In the genomic region with DNA sequence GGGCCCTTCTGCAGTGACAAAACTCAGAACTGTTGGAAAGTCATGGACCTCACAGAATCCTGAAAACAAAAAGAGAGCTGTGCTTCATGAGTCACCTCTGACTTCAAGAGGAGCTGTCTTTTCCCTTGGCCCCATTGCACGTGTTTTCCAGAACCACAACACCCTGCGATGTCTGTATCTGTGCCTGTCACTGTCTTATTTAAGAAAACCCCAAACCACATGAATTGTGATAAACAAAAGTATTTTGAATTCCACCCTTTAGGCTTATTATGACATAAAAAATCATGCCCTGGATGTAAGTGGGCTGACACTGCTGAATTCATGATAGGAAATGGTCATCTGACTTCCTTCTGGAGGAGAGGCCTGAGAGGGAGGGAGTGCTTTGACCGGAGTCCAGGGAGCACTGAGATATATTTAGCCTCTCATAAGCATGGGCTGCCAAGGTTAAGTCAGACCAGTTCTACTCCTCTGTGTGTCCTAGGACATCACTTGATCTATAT, we compare ENCODE assay signal across 9 cellular contexts.
DNase-seq lines count a peak whose midpoint lies in the region; ATAC-seq and TF ChIP-seq lines count a peak whose summit lies in the region.
"Had no signal": no experiment of that assay in that cellular context is flagged by ENCODE, and none has a peak within 500 bp of the region (broad histone marks: within the 10 kb centered on the region; RNA-seq: fewer than 3 reads in every experiment).

No MANE protein-coding gene starts in this region.

- peaks cover 5% of the 10 kb centered on the region for H3K9me3 Mint-ChIP-seq in activated naive CD4-positive, alpha-beta T cell treated with anti-CD3 and anti-CD28 coated beads, Interleukin-2, amount 50 U/mL, for 24 hours
- H3K9me3 Mint-ChIP-seq in stimulated activated naive CD8-positive, alpha-beta T cell treated with anti-CD3 and anti-CD28 coated beads, Interleukin-15, Interleukin-2, amounts not matched to agents 100 ng/mL and 50 ng/mL, for 24 hours: peaks cover 7% of the 10 kb centered on the region

- peak overlapping the region in 1 of 3 donors; percentile 43 for H3K27ac ChIP-seq in right lobe of liver

- WGBS in right lobe of liver (ENCODE audit: insufficient coverage, low coverage, low lambda C conversion rate, missing lambda C conversion rate): 35% methylated on average over 3 of the region's 3 CpGs

- ATAC-seq in T-helper 17 cell: peak; percentile 87
- ATAC-seq in right lobe of liver: peak; percentile 67 to 90 (median 86)
- no peak for ATAC-seq in GM18520 (IDR thresholded peaks at IDR 0.05; ENCODE audit: unreplicated experiment)

- H3K36me3 Mint-ChIP-seq in T-helper 17 cell (ENCODE audit: low read depth): peaks cover 6% of the 10 kb centered on the region
- peaks cover 3% of the 10 kb centered on the region for H3K36me3 Mint-ChIP-seq in activated naive CD4-positive, alpha-beta T cell treated with anti-CD3 and anti-CD28 coated beads, Interleukin-2, amount 50 U/mL, for 24 hours
- no peaks in the 10 kb centered on the region for H3K36me3 Mint-ChIP-seq in stimulated activated naive CD8-positive, alpha-beta T cell treated with anti-CD3 and anti-CD28 coated beads, Interleukin-15, Interleukin-2, amounts not matched to agents 100 ng/mL and 50 ng/mL, for 24 hours (ENCODE audit: low read depth)

- no peaks in the 10 kb centered on the region for H3K36me3 ChIP-seq in right lobe of liver

- peaks cover 4% of the 10 kb centered on the region for H3K27me3 Mint-ChIP-seq in T-helper 17 cell
- H3K27me3 Mint-ChIP-seq in activated naive CD4-positive, alpha-beta T cell treated with anti-CD3 and anti-CD28 coated beads, Interleukin-2, amount 50 U/mL, for 24 hours: no peaks in the 10 kb centered on the region
- H3K27me3 Mint-ChIP-seq in stimulated activated naive CD8-positive, alpha-beta T cell treated with anti-CD3 and anti-CD28 coated beads, Interleukin-15, Interleukin-2, amounts not matched to agents 100 ng/mL and 50 ng/mL, for 24 hours: no peaks in the 10 kb centered on the region

- no peaks in the 10 kb centered on the region for H3K4me1 ChIP-seq in right lobe of liver

- TF ChIP-seq POLR2A in right lobe of liver (IDR thresholded peaks at IDR 0.05): no peak

- peak overlapping the region; percentile 95 for H3K27ac Mint-ChIP-seq in T-helper 17 cell
- peak overlapping the region; percentile 94 for H3K27ac Mint-ChIP-seq in activated naive CD4-positive, alpha-beta T cell treated with anti-CD3 and anti-CD28 coated beads, Interleukin-2, amount 50 U/mL, for 24 hours
- peak overlapping the region; percentile 4 for H3K27ac Mint-ChIP-seq in stimulated activated naive CD8-positive, alpha-beta T cell treated with anti-CD3 and anti-CD28 coated beads, Interleukin-15, Interleukin-2, amounts not matched to agents 100 ng/mL and 50 ng/mL, for 24 hours

- H3K4me3 Mint-ChIP-seq in T-helper 17 cell: peak overlapping the region; percentile 19
- H3K4me3 Mint-ChIP-seq in activated naive CD4-positive, alpha-beta T cell treated with anti-CD3 and anti-CD28 coated beads, Interleukin-2, amount 50 U/mL, for 24 hours: peak overlapping the region; percentile 40
- H3K4me3 Mint-ChIP-seq in stimulated activated naive CD8-positive, alpha-beta T cell treated with anti-CD3 and anti-CD28 coated beads, Interleukin-15, Interleukin-2, amounts not matched to agents 100 ng/mL and 50 ng/mL, for 24 hours: peak overlapping the region; percentile 21

- no peaks in the 10 kb centered on the region for H3K27me3 ChIP-seq in right lobe of liver

- DNase-seq in T-helper 17 cell (peak in 2 of 3 donors; percentile 11 to 19), right lobe of liver (no peak), NOMO-1 (lab: John Stamatoyannopoulos, UW; ENCODE audit: unreplicated experiment in 2 of 2) (no peak), NCI-H2029 (lab: John Stamatoyannopoulos, UW) (no peak), NCI-H510A treated with DMSO at 0.1 percent for 48 hours (lab: John Stamatoyannopoulos, UW) (no peak)
- DNase-seq: NCI-H2227 treated with DMSO at 0.1 percent for 48 hours had no signal

- no peak for TF ChIP-seq CTCF in right lobe of liver (IDR thresholded peaks at IDR 0.05)

- no peak overlapping the region for H3K4me3 ChIP-seq in right lobe of liver

- intact Hi-C loops in right lobe of liver (cut with DNase I): no loop called here

- peaks cover 37% of the 10 kb centered on the region for H3K4me1 Mint-ChIP-seq in T-helper 17 cell
- H3K4me1 Mint-ChIP-seq in activated naive CD4-positive, alpha-beta T cell treated with anti-CD3 and anti-CD28 coated beads, Interleukin-2, amount 50 U/mL, for 24 hours: peaks cover 46% of the 10 kb centered on the region
- H3K4me1 Mint-ChIP-seq in stimulated activated naive CD8-positive, alpha-beta T cell treated with anti-CD3 and anti-CD28 coated beads, Interleukin-15, Interleukin-2, amounts not matched to agents 100 ng/mL and 50 ng/mL, for 24 hours (ENCODE audit: low read depth): peaks cover 56% of the 10 kb centered on the region

- H3K9me3 ChIP-seq in T-helper 17 cell (ENCODE audit: control insufficient read depth, low read length, poor library complexity, severe bottlenecking) (no peaks in the 10 kb centered on the region), right lobe of liver (no peaks in the 10 kb centered on the region)

Comparison
In these comparisons a context has a peak if more than half of its experiments do, and no peak if none do; other contexts are left out.
1. DNase-seq: peak in T-helper 17 cell (2 of 3); none in right lobe of liver (0 of 3), NOMO-1 (0 of 2), NCI-H2029 (single experiment) and NCI-H510A treated with DMSO at 0.1 percent for 48 hours (single experiment).
2. H3K27ac Mint-ChIP-seq: peak in every context shown above with its lines; median percentile 95 in T-helper 17 cell; 94 in activated naive CD4-positive, alpha-beta T cell treated with anti-CD3 and anti-CD28 coated beads, Interleukin-2, amount 50 U/mL, for 24 hours; 4 in stimulated activated naive CD8-positive, alpha-beta T cell treated with anti-CD3 and anti-CD28 coated beads, Interleukin-15, Interleukin-2, amounts not matched to agents 100 ng/mL and 50 ng/mL, for 24 hours.
3. Peak in every context shown above with its lines, with median percentiles within 50 percentile points of each other: H3K4me3 Mint-ChIP-seq.